8 cellular contexts compared by ENCODE assay signal in genomic region chr9:120710110-120710981, GRCh38. TPM values are rescaled to one million over a fixed set of nuclear protein-coding genes. Genes with fewer than 3 reads are reported as not detected.
DNase-seq lines count a peak whose midpoint lies in the region; ATAC-seq, FAIRE-seq and TF ChIP-seq lines count a peak whose summit lies in the region.

No MANE protein-coding gene starts in this region.

- H3K4me2 ChIP-seq in astrocyte (ENCODE audit: low read length), result peak overlapping the region; percentile 72

- no peaks in the 10 kb centered on the region for H3K9me3 Mint-ChIP-seq in astrocyte (ENCODE audit: unreplicated experiment)

- H4K20me1 ChIP-seq in astrocyte (ENCODE audit: insufficient read depth, low read length), result peaks cover 20% of the 10 kb centered on the region

- H3K4me3 ChIP-seq in astrocyte (ENCODE audit: insufficient read depth, low read depth, low read length) (peak overlapping the region; percentile 9), tibial nerve (peak overlapping the region; percentile 15 to 97 (median 24))

- H3K9me3 ChIP-seq in astrocyte (ENCODE audit: insufficient read depth, low read depth, low read length), result no peaks in the 10 kb centered on the region
- H3K9me3 ChIP-seq in tibial nerve, result no peaks in the 10 kb centered on the region

- H3K4me1 ChIP-seq in astrocyte (ENCODE audit: insufficient read depth, low read length) (peaks cover 8% of the 10 kb centered on the region), tibial nerve (peaks cover 0 to 71% (median 26%) of the 10 kb centered on the region in 4 donors)

- H3K4me3 Mint-ChIP-seq in astrocyte (ENCODE audit: unreplicated experiment), result peak overlapping the region; percentile 55

- H3K27ac ChIP-seq in astrocyte (ENCODE audit: low read depth, low read length), result no peak overlapping the region
- peak overlapping the region; percentile 80 for H3K27ac ChIP-seq in layer of hippocampus (ENCODE audit: low read depth, low read length)
- H3K27ac ChIP-seq in tibial nerve, result peak overlapping the region; percentile 60 to 97 (median 86)

- peak; percentile 75 for DNase-seq in NCI-H69 (lab: John Stamatoyannopoulos, UW)
- DNase-seq in astrocyte (ENCODE audit: low read depth), result peak; percentile 57
- no peak for DNase-seq in tibial nerve (ENCODE audit: low spot score in 2 of 2)
- DNase-seq in NCI-H2081 treated with DMSO at 0.1 percent for 48 hours (lab: John Stamatoyannopoulos, UW), result no peak
- no peak for DNase-seq in COR-L47 (lab: John Stamatoyannopoulos, UW)

- peak overlapping the region; percentile 23 for H3K9ac ChIP-seq in astrocyte (ENCODE audit: low read length)

- peaks cover 7% of the 10 kb centered on the region for H3K4me1 Mint-ChIP-seq in astrocyte (ENCODE audit: low read depth, unreplicated experiment)

- no peak overlapping the region for H2AFZ ChIP-seq in astrocyte (ENCODE audit: low read depth, low read length)

- H3K36me3 ChIP-seq in astrocyte (ENCODE audit: insufficient read depth, low read length) (no peaks in the 10 kb centered on the region), tibial nerve (no peaks in the 10 kb centered on the region)

- H3K27me3 Mint-ChIP-seq in astrocyte (ENCODE audit: low read depth, unreplicated experiment), result no peaks in the 10 kb centered on the region

- H3K27me3 ChIP-seq in astrocyte (ENCODE audit: insufficient read depth, low read length), result no peaks in the 10 kb centered on the region
- no peaks in the 10 kb centered on the region for H3K27me3 ChIP-seq in layer of hippocampus (ENCODE audit: control insufficient read depth, insufficient read depth, low read length)
- no peaks in the 10 kb centered on the region for H3K27me3 ChIP-seq in tibial nerve

- peaks cover 54% of the 10 kb centered on the region for H3K79me2 ChIP-seq in astrocyte (ENCODE audit: insufficient read depth, low read length)

- peak; percentile 59 for FAIRE-seq in G401.6 (lab: Jason Lieb, UNC)
- no peak for FAIRE-seq in astrocyte (lab: Jason Lieb, UNC)

- 35 to 50% methylated on average over 10 of the region's 10 CpGs for WGBS in tibial nerve, 2 donors

- no peaks in the 10 kb centered on the region for H3K36me3 Mint-ChIP-seq in astrocyte (ENCODE audit: low read depth, unreplicated experiment)

- no peak for TF ChIP-seq CTCF in astrocyte (IDR thresholded peaks at IDR 0.05; ENCODE audit: insufficient read depth, low read depth, low read length)
- TF ChIP-seq CTCF in tibial nerve (IDR thresholded peaks at IDR 0.05), result no peak

- no peak overlapping the region for H3K27ac Mint-ChIP-seq in astrocyte (ENCODE audit: unreplicated experiment)

- peak in 1 of 2 donors; percentile 33 for TF ChIP-seq POLR2A in tibial nerve (IDR thresholded peaks at IDR 0.05)

- TF ChIP-seq EP300 in tibial nerve (IDR thresholded peaks at IDR 0.05), result peak in 1 of 2 donors; percentile 74

- ATAC-seq in GM21723 (IDR thresholded peaks at IDR 0.05; ENCODE audit: unreplicated experiment), result no peak

RNA-seq across cellular contexts. Expression of gene MEGF9, which starts 3.9 kb away (rescaled TPM):
- total RNA-seq in astrocyte (12.1 and 17.7 TPM in 2 replicates), tibial nerve (100 to 1,000 TPM in 1 of 4 donors, 10 to 100 TPM in 3; 62.1 to 113 (median 91.8) TPM)

Comparison
In these comparisons a context has a peak if more than half of its experiments do, and no peak if none do; other contexts are left out.
1. DNase-seq: peak in NCI-H69 (single experiment) and astrocyte (single experiment); none in tibial nerve (0 of 2), NCI-H2081 treated with DMSO at 0.1 percent for 48 hours (single experiment) and COR-L47 (single experiment).